ENCODE assay signal across 8 cellular contexts in the genomic region with DNA sequence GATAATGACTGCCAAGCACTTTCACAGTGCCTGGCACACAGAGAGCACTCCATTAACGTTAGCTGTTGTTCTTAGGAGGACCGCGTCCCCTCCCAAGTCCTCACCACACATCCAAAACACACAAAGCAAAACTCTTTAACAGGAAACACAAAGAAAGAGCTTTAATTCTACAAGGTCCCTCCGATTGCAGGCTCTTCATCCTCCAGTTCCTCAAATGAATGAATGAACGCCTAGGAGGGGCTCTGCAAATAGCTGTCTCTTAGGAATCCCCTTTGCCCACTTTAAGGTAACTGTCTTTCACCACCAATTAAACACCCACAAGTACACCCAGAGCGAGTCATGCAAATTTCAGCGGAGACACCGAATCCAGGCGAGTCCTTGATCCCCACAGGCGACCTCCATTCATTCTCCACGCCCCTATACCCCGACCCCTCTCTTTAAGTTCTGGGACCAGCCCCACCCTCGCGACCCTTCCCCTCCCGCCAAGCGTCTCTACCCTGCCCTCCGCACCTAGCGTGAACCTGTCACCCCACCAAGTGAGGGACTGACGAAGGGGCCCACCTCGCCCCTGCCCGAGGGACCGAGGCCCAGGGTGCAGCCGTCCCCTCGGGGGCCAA. TPM values are rescaled to one million over a fixed set of nuclear protein-coding genes. Genes with fewer than 3 reads are reported as not detected.
DNase-seq lines count a peak whose midpoint lies in the region; ATAC-seq and TF ChIP-seq lines count a peak whose summit lies in the region.

No MANE protein-coding gene starts in this region.

- peak overlapping the region; percentile 93 for H2AFZ ChIP-seq in neuronal stem cell (ENCODE audit: low read length)

- H4K91ac ChIP-seq in neuronal stem cell (ENCODE audit: low read depth, low read length, poor library complexity): no peak overlapping the region

- peak overlapping the region; percentile 91 for H2AK5ac ChIP-seq in neuronal stem cell (ENCODE audit: low read depth, low read length)

- peak overlapping the region; percentile 87 for H3K23ac ChIP-seq in neuronal stem cell (ENCODE audit: low read depth, low read length, poor library complexity)

- H2BK120ac ChIP-seq in neuronal stem cell (ENCODE audit: low read depth, low read length): no peak overlapping the region

- H3K36me3 ChIP-seq in SJCRH30 (no peaks in the 10 kb centered on the region), neuronal stem cell (replicated peaks in 1 of 2; ENCODE audit: control insufficient read depth in 2 of 2, insufficient read depth in 2 of 2, low read length in 2 of 2) (no peaks in the 10 kb centered on the region)

- H3K14ac ChIP-seq in neuronal stem cell (ENCODE audit: low read length): peak overlapping the region; percentile 95

- H3K27ac ChIP-seq in SJCRH30 (peak overlapping the region; percentile 100), epithelial cell of prostate (peak overlapping the region; percentile 87), neuronal stem cell (replicated peaks; ENCODE audit: low read length) (no peak overlapping the region)

- H3K4me2 ChIP-seq in neuronal stem cell (ENCODE audit: insufficient read depth, low read length, poor library complexity, severe bottlenecking): peak overlapping the region; percentile 82

- TF ChIP-seq CTCF in GM13977 (IDR thresholded peaks at IDR 0.05; ENCODE audit: extremely low read depth, insufficient read depth, missing control alignments): no peak

- no peaks in the 10 kb centered on the region for H3K9me3 ChIP-seq in SJCRH30 (replicated peaks)
- no peaks in the 10 kb centered on the region for H3K9me3 ChIP-seq in neuronal stem cell (replicated peaks in 1 of 2; ENCODE audit: control insufficient read depth in 2 of 2, insufficient read depth in 1 of 2, low read depth in 1 of 2, low read length in 2 of 2)

- H3K79me1 ChIP-seq in neuronal stem cell (ENCODE audit: low read depth, low read length): peaks cover 5% of the 10 kb centered on the region

- peak overlapping the region; percentile 95 for H3K4me3 ChIP-seq in SJCRH30
- H3K4me3 ChIP-seq in neuronal stem cell (ENCODE audit: low read length in 2 of 2): peak overlapping the region; percentile 81 to 91

- no peak overlapping the region for H4K8ac ChIP-seq in neuronal stem cell (ENCODE audit: low read depth, low read length)

- no peaks in the 10 kb centered on the region for H3K27me3 ChIP-seq in SJCRH30
- no peaks in the 10 kb centered on the region for H3K27me3 ChIP-seq in neuronal stem cell (ENCODE audit: control insufficient read depth in 3 of 3, insufficient read depth in 3 of 3, low read depth in 1 of 3, low read length in 3 of 3)

- DNase-seq in GM13977 (ENCODE audit: low spot score) (peak; percentile 30), SJCRH30 (peak in 1 of 2 experiments; percentile 14), epithelial cell of prostate (ENCODE audit: low read depth, low spot score) (no peak), neuronal stem cell (ENCODE audit: low spot score) (no peak), HPDE6-E6E7 (ENCODE audit: extremely low spot score) (no peak)

- in situ Hi-C loops in GM13977 (cut with MboI; ENCODE audit: low pct_unique_long_range_greater_than_20kb, low sequenced_read_pairs, unreplicated experiment): no loop called here

- H2BK15ac ChIP-seq in neuronal stem cell (ENCODE audit: low read length): peak overlapping the region; percentile 54

- no peak overlapping the region for H2BK12ac ChIP-seq in neuronal stem cell (ENCODE audit: low read length)

- no CpG with 5 or more reads among the region's 24 CpGs for WGBS in neuronal stem cell (ENCODE audit: extremely low coverage in 2 of 2, insufficient read length in 2 of 2, insufficient replicate concordance in 1 of 2), 2 donors

- peak overlapping the region; percentile 99 for H2BK5ac ChIP-seq in neuronal stem cell (ENCODE audit: low read length)

- peaks cover 27% of the 10 kb centered on the region for H3K4me1 ChIP-seq in SJCRH30
- H3K4me1 ChIP-seq in neuronal stem cell (ENCODE audit: control insufficient read depth in 2 of 2, insufficient read depth in 1 of 2, low read depth in 1 of 2, low read length in 2 of 2): peaks cover 11 to 15% of the 10 kb centered on the region in 2 donors

- peak; percentile 9 for ATAC-seq in HG02588 (IDR thresholded peaks at IDR 0.05; ENCODE audit: unreplicated experiment)
- ATAC-seq in HG03378 (IDR thresholded peaks at IDR 0.05; ENCODE audit: unreplicated experiment): no peak
- no peak for ATAC-seq in GM21367 (IDR thresholded peaks at IDR 0.05; ENCODE audit: unreplicated experiment)

- peak overlapping the region; percentile 99 for H3K18ac ChIP-seq in neuronal stem cell (ENCODE audit: low read length)

- no peak overlapping the region for H3K4ac ChIP-seq in neuronal stem cell (ENCODE audit: low read length)

- peak overlapping the region; percentile 95 for H3K9ac ChIP-seq in neuronal stem cell (ENCODE audit: low read depth, low read length, poor library complexity)

RNA-seq across cellular contexts. Expression of a gene that starts 0.6 kb away (rescaled TPM):
- 40.5 and 44.5 TPM in 2 replicates for total RNA-seq in SJCRH30 (2014; rRNA removed; shearing (Covaris generic))
- 19.4 TPM for polyA plus RNA-seq in neuronal stem cell (2013, experiment 1 of 2)
- polyA plus RNA-seq in neuronal stem cell (2013, experiment 2 of 2): 18.7 TPM

RNA-seq across cellular contexts. Expression of a gene that starts 34.7 kb away (rescaled TPM):
- 0.13 and 0.53 TPM in 2 replicates for total RNA-seq in SJCRH30 (2014; rRNA removed; shearing (Covaris generic))
- 0.07 TPM for polyA plus RNA-seq in neuronal stem cell (2013, experiment 1 of 2)
- 0.04 TPM for polyA plus RNA-seq in neuronal stem cell (2013, experiment 2 of 2)
